8 cellular contexts compared by ENCODE assay signal in genomic region chr1:16889179-16889816, GRCh38. TPM values are rescaled to one million over a fixed set of nuclear protein-coding genes. Genes with fewer than 3 reads are reported as not detected.
A peak's percentile ranks its signal among the peaks of the same experiment; 100 is the strongest.
DNase-seq lines count a peak whose midpoint lies in the region; TF ChIP-seq lines count a peak whose summit lies in the region.
"Not testable (repeated sequence)": the region's sequence is repeated elsewhere in the genome, so short reads cannot be mapped to it uniquely, and the experiment has no call there.

No MANE protein-coding gene starts in this region.

- not testable (repeated sequence) for H3K27ac ChIP-seq in mammary epithelial cell (ENCODE audit: insufficient read depth, low read depth, low read length)
- H3K27ac ChIP-seq in spleen, result peak overlapping the region; percentile 86 to 93 (median 88)

- dilution Hi-C loops in mammary epithelial cell (cut with HindIII; ENCODE audit: low sequenced_read_pairs), result not testable (repeated sequence)

- in situ Hi-C loops in mammary epithelial cell (cut with MboI; ENCODE audit: low sequenced_read_pairs in 2 of 2), result not testable (repeated sequence)

- not testable (repeated sequence) for H3K36me3 ChIP-seq in GM06990 (ENCODE audit: control insufficient read depth, insufficient read depth, low read length); NT2/D1 (ENCODE audit: insufficient read depth, insufficient read length, low read length); mammary epithelial cell (ENCODE audit: insufficient read depth, low read length); spleen

- CTCF ChIA-PET in activated CD4-positive, alpha-beta memory T cell treated with anti-CD3 and anti-CD28 coated beads, Interleukin-2, amount 10 ng/mL, durations not matched to agents 7 days and 5 days (lab: Charles Lee), result interaction anchor here (0.9 kb wide), 1 partner anchor 268 kb away, joined by 3 read pairs; no protein-coding TSS in a partner anchor
- CTCF ChIA-PET in mammary epithelial cell (lab: Charles Lee; ENCODE audit: low non-redundant PET), result not testable (repeated sequence)

- TF ChIP-seq CTCF in GM06990 (IDR thresholded peaks at IDR 0.05; ENCODE audit: insufficient read depth, low read length, poor library complexity, severe bottlenecking), result peak; percentile 17
- TF ChIP-seq CTCF in mammary epithelial cell (conservative IDR thresholded peaks at IDR 0.05 in 1 of 2, IDR thresholded peaks at IDR 0.05 in 1 of 2; ENCODE audit: extremely low read depth in 1 of 2, insufficient read depth in 1 of 2, low read depth in 1 of 2, low read length in 2 of 2), result not testable (repeated sequence)
- peak in 5 of 11 experiments; percentile 4 to 41 (median 18) for TF ChIP-seq CTCF in spleen (IDR thresholded peaks at IDR 0.05 in 8 of 11, conservative IDR thresholded peaks at IDR 0.05 in 3 of 11)

- POLR2A ChIA-PET in activated CD4-positive, alpha-beta memory T cell treated with anti-CD3 and anti-CD28 coated beads, Interleukin-2, amount 10 ng/mL, durations not matched to agents 7 days and 5 days (lab: Charles Lee), result interaction anchor here (1.1 to 8.4 kb wide), 3 partner anchors 15 to 375 kb away, joined by 7 to 75 read pairs (median 8); partner anchors contain the start of gene RNU1-1

- not testable (repeated sequence) for H4K20me1 ChIP-seq in mammary epithelial cell (ENCODE audit: insufficient read depth, low read length)

- H3K27me3 Mint-ChIP-seq in activated CD4-positive, alpha-beta memory T cell treated with anti-CD3 and anti-CD28 coated beads, Interleukin-2, amount 10 ng/mL, durations not matched to agents 7 days and 5 days, result peaks cover 76% of the 10 kb centered on the region

- intact Hi-C loops in mammary epithelial cell (cut with micrococcal nuclease); head of caudate nucleus (cut with DNase I); spleen (cut with DNase I; ENCODE audit: low total_unique reads): not testable (repeated sequence)

- H3K9me3 ChIP-seq in NT2/D1 (ENCODE audit: insufficient read depth, low read length); mammary epithelial cell (replicated peaks; ENCODE audit: insufficient read depth, low read length); spleen: not testable (repeated sequence)

- TF ChIP-seq POLR2A in spleen (IDR thresholded peaks at IDR 0.05), result peak in 1 of 3 donors; percentile 68

- not testable (repeated sequence) for H3K27me3 ChIP-seq in GM06990 (replicated peaks; ENCODE audit: control insufficient read depth, insufficient read depth, low read length); NT2/D1 (ENCODE audit: insufficient read depth, insufficient read length); mammary epithelial cell (ENCODE audit: insufficient read depth, low read length)
- peaks cover 0 to 11% (median 0%) of the 10 kb centered on the region in 7 donors for H3K27me3 ChIP-seq in spleen (replicated peaks in 1 of 7)

- peak overlapping the region; percentile 25 for H3K27ac Mint-ChIP-seq in activated CD4-positive, alpha-beta memory T cell treated with anti-CD3 and anti-CD28 coated beads, Interleukin-2, amount 10 ng/mL, durations not matched to agents 7 days and 5 days

- 7% methylated on average over 43 of the region's 45 CpGs for WGBS in mammary epithelial cell (ENCODE audit: low coverage, missing lambda C conversion rate)
- 0 to 4% (median 3%) methylated on average over 42 to 45 of the region's 45 CpGs for WGBS in spleen, 5 donors

- H3K4me1 Mint-ChIP-seq in activated CD4-positive, alpha-beta memory T cell treated with anti-CD3 and anti-CD28 coated beads, Interleukin-2, amount 10 ng/mL, durations not matched to agents 7 days and 5 days, result peaks cover 17% of the 10 kb centered on the region

- not testable (repeated sequence) for BruUV-seq in mammary epithelial cell (replicated peaks; lab: Mats Ljungman, UMichigan)

- H2AFZ ChIP-seq in mammary epithelial cell (ENCODE audit: low read depth, low read length), result peak overlapping the region; percentile 84

- not testable (repeated sequence) for H3K9me3 Mint-ChIP-seq in activated CD4-positive, alpha-beta memory T cell treated with anti-CD3 and anti-CD28 coated beads, Interleukin-2, amount 10 ng/mL, durations not matched to agents 7 days and 5 days

- H3K79me2 ChIP-seq in mammary epithelial cell (ENCODE audit: insufficient read depth, low read length), result not testable (repeated sequence)

- H3K36me3 Mint-ChIP-seq in activated CD4-positive, alpha-beta memory T cell treated with anti-CD3 and anti-CD28 coated beads, Interleukin-2, amount 10 ng/mL, durations not matched to agents 7 days and 5 days (ENCODE audit: low read depth), result not testable (repeated sequence)

- H3K9ac ChIP-seq in NT2/D1 (ENCODE audit: insufficient read length, low read depth), result peak overlapping the region; percentile 74
- H3K9ac ChIP-seq in mammary epithelial cell (ENCODE audit: insufficient read depth, low read length), result not testable (repeated sequence)

- H3K4me1 ChIP-seq in NT2/D1 (ENCODE audit: insufficient read depth, insufficient read length); mammary epithelial cell (ENCODE audit: insufficient read depth, low read length): not testable (repeated sequence)
- H3K4me1 ChIP-seq in spleen, result peaks cover 3 to 24% (median 6%) of the 10 kb centered on the region in 6 donors

- H3K4me3 ChIP-seq in GM06990 (replicated peaks; ENCODE audit: low read depth, low read length), result peak overlapping the region; percentile 27
- H3K4me3 ChIP-seq in NT2/D1 (ENCODE audit: insufficient read length, low read depth), result peak overlapping the region; percentile 48
- H3K4me3 ChIP-seq in mammary epithelial cell (replicated peaks in 1 of 3; ENCODE audit: insufficient read depth in 1 of 3, low read depth in 2 of 3, low read length in 3 of 3), result peak overlapping the region; percentile 38 to 54 (median 52)
- peak overlapping the region; percentile 39 to 73 (median 53) for H3K4me3 ChIP-seq in spleen

- peak overlapping the region; percentile 90 for H3K4me2 ChIP-seq in mammary epithelial cell (ENCODE audit: insufficient read depth, low read depth, low read length)

- H3K4me3 Mint-ChIP-seq in activated CD4-positive, alpha-beta memory T cell treated with anti-CD3 and anti-CD28 coated beads, Interleukin-2, amount 10 ng/mL, durations not matched to agents 7 days and 5 days, result peak overlapping the region; percentile 78

- DNase-seq in GM06990 (ENCODE audit: extremely low read depth, insufficient read length), result peak; percentile 31
- peak; percentile 87 for DNase-seq in NT2/D1 (ENCODE audit: low read depth, low spot score)
- peak; percentile 46 for DNase-seq in activated CD4-positive, alpha-beta memory T cell treated with anti-CD3 and anti-CD28 coated beads, Interleukin-2, amount 10 ng/mL, durations not matched to agents 7 days and 5 days
- peak; percentile 43 for DNase-seq in mammary epithelial cell
- DNase-seq in head of caudate nucleus, result peak; percentile 43 to 94 (median 80)
- peak; percentile 81 for DNase-seq in midbrain (lab: John Stamatoyannopoulos, UW)
- peak; percentile 90 for DNase-seq in spleen
- DNase-seq in ureter (ENCODE audit: low spot score), result peak; percentile 89

RNA-seq across cellular contexts. Expression of gene RNU1-2, which starts 6.5 kb away (rescaled TPM):
- total RNA-seq in activated CD4-positive, alpha-beta memory T cell treated with anti-CD3 and anti-CD28 coated beads, Interleukin-2, amount 10 ng/mL, durations not matched to agents 7 days and 5 days, result 1,000 to 10,000 TPM; 1,570 to 1,691 TPM
- total RNA-seq in mammary epithelial cell, result 1,000 to 10,000 TPM in 1 of 2 donors, under 1 TPM in 1; under 0.01 to 1,042 TPM
- polyA plus RNA-seq in mammary epithelial cell, result not detected
- under 0.01 TPM for polyA minus RNA-seq in mammary epithelial cell
- 1,000 to 10,000 TPM in 4 of 7 donors, under 1 TPM in 3; under 0.01 to 8,075 (median 6,234) TPM for total RNA-seq in spleen
- not detected for polyA plus RNA-seq in spleen
- total RNA-seq in ureter, result 1,626 TPM

RNA-seq across cellular contexts. Expression of gene CROCC, which starts 32.4 kb away (rescaled TPM):
- total RNA-seq in activated CD4-positive, alpha-beta memory T cell treated with anti-CD3 and anti-CD28 coated beads, Interleukin-2, amount 10 ng/mL, durations not matched to agents 7 days and 5 days, result 10 to 100 TPM; 18.3 to 18.8 TPM
- total RNA-seq in mammary epithelial cell (10 to 100 TPM in 1 of 2 donors, 1 to 10 TPM in 1; 7.2 to 16.4 TPM), spleen (10 to 100 TPM; 19.0 to 41.9 (median 31.0) TPM), ureter (38.5 TPM)
- polyA plus RNA-seq in mammary epithelial cell (4.6 TPM), spleen (10 to 100 TPM; 14.5 to 55.4 (median 27.5) TPM)
- polyA minus RNA-seq in mammary epithelial cell, result 0.83 TPM

Comparison
In these comparisons a context has a peak if more than half of its experiments do, and no peak if none do; other contexts are left out.
1. DNase-seq: peak in every context shown above with its lines; median percentile 90 in spleen; 89 in ureter; 87 in NT2/D1; 81 in midbrain; 80 in head of caudate nucleus; 46 in activated CD4-positive, alpha-beta memory T cell treated with anti-CD3 and anti-CD28 coated beads, Interleukin-2, amount 10 ng/mL, durations not matched to agents 7 days and 5 days; 43 in mammary epithelial cell; 31 in GM06990.